ENCODE assay signal across 2 cellular contexts in the genomic region with DNA sequence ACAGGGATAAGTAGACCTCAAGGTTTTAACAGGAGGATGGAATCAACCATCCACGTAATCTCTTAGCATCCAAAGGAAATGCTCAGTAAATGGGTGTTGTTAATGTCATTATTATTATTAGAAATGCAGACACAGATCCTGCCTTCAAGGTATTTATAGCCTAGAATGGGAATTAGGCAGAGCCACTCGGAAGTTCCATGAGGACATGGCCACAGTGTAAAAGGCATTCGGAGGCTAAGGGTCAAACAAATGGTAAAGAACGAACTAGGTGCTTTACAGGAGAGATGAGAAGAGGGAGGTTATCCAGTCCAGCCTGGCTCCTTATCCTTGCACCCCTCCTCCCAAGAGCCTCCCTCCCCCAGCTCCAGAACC.
TF ChIP-seq lines count a peak whose summit lies in the region.

No MANE protein-coding gene starts in this region.

TF ChIP-seq in H1, 55 proteins besides CTCF, POLR2A, EP300 and RAD21 (continued from another document):
- no peak for TF ChIP-seq SIN3A (conservative IDR thresholded peaks at IDR 0.05 in 1 of 2, IDR thresholded peaks at IDR 0.05 in 1 of 2; ENCODE audit: low read depth in 1 of 2, low read length in 2 of 2)
- TF ChIP-seq, protein P1, sequence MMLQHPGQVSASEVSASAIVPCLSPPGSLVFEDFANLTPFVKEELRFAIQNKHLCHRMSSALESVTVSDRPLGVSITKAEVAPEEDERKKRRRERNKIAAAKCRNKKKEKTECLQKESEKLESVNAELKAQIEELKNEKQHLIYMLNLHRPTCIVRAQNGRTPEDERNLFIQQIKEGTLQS (IDR thresholded peaks at IDR 0.05; ENCODE audit: insufficient read depth, low read depth, low read length) = no peak
- no peak for TF ChIP-seq TEAD4 (IDR thresholded peaks at IDR 0.05; ENCODE audit: low read depth, low read length)
- TF ChIP-seq TAF7 (optimal IDR thresholded peaks at IDR 0.05; ENCODE audit: borderline replicate concordance, low read depth, low read length) = no peak
- TF ChIP-seq, protein P2, sequence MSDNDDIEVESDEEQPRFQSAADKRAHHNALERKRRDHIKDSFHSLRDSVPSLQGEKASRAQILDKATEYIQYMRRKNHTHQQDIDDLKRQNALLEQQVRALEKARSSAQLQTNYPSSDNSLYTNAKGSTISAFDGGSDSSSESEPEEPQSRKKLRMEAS (IDR thresholded peaks at IDR 0.05) = no peak
- TF ChIP-seq SUZ12 (IDR thresholded peaks at IDR 0.05; ENCODE audit: low read length) = no peak
- TF ChIP-seq PHF8 (conservative IDR thresholded peaks at IDR 0.05; ENCODE audit: low read depth, low read length) = no peak
- no peak for TF ChIP-seq CHD2 (IDR thresholded peaks at IDR 0.05; ENCODE audit: low read length)
- TF ChIP-seq YY1 (IDR thresholded peaks at IDR 0.05; ENCODE audit: low read depth, low read length) = no peak
- TF ChIP-seq EGR1 (IDR thresholded peaks at IDR 0.05; ENCODE audit: borderline replicate concordance, low read depth, low read length) = no peak
- TF ChIP-seq TCF12 (IDR thresholded peaks at IDR 0.05; ENCODE audit: low read depth, low read length) = no peak
- TF ChIP-seq NANOG (IDR thresholded peaks at IDR 0.05; ENCODE audit: insufficient read depth, low read depth, low read length, poor library complexity, severe bottlenecking) = no peak
TF ChIP-seq in H1: peak in this region for 0.

TF ChIP-seq in neural cell, 6 proteins besides CTCF, POLR2A, EP300 and RAD21 (continued from another document):
- TF ChIP-seq, protein P3, sequence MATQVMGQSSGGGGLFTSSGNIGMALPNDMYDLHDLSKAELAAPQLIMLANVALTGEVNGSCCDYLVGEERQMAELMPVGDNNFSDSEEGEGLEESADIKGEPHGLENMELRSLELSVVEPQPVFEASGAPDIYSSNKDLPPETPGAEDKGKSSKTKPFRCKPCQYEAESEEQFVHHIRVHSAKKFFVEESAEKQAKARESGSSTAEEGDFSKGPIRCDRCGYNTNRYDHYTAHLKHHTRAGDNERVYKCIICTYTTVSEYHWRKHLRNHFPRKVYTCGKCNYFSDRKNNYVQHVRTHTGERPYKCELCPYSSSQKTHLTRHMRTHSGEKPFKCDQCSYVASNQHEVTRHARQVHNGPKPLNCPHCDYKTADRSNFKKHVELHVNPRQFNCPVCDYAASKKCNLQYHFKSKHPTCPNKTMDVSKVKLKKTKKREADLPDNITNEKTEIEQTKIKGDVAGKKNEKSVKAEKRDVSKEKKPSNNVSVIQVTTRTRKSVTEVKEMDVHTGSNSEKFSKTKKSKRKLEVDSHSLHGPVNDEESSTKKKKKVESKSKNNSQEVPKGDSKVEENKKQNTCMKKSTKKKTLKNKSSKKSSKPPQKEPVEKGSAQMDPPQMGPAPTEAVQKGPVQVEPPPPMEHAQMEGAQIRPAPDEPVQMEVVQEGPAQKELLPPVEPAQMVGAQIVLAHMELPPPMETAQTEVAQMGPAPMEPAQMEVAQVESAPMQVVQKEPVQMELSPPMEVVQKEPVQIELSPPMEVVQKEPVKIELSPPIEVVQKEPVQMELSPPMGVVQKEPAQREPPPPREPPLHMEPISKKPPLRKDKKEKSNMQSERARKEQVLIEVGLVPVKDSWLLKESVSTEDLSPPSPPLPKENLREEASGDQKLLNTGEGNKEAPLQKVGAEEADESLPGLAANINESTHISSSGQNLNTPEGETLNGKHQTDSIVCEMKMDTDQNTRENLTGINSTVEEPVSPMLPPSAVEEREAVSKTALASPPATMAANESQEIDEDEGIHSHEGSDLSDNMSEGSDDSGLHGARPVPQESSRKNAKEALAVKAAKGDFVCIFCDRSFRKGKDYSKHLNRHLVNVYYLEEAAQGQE (IDR thresholded peaks at IDR 0.05; ENCODE audit: borderline replicate concordance) = no peak
- TF ChIP-seq TAF1 (IDR thresholded peaks at IDR 0.05; ENCODE audit: low read depth) (no peak), POLR2AphosphoS5 (IDR thresholded peaks at IDR 0.05) (no peak), EZH2 (IDR thresholded peaks at IDR 0.05; ENCODE audit: borderline replicate concordance, insufficient read depth, low read length, poor library complexity, severe bottlenecking) (no peak)
TF ChIP-seq in neural cell: peak in this region for 0.
